12 cellular contexts compared by ENCODE assay signal in the genomic region with DNA sequence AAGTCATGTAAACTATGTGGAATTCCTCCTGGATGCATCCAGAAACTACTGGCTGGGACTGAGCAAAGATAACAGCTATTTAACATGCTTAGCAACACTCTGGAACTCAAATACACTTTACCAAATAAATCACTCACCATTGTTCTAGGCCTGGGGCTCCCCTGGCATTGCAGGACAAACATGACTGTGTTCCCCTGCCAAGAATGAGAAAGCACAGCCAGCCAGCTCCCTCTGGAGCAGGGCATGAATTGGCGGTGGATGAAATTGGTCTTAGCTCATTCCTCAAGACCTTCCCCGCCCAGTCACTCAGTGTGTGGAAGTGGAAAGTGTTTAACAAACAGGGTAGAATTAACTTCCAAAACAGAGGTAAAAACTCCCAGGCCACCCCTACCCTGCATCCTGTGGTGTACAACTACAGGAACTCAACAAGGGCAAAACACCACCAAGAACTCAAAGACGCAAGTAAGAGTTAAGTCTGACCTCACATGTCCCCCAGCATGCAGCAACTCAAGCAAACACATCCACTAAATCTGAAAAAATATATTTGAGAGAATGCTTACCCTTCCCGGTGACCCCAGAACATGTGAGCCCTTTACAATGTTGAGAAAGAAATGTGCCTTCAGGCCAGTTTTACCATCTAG. TPM values are rescaled to one million over a fixed set of nuclear protein-coding genes. Genes with fewer than 3 reads are reported as not detected.
A peak's percentile ranks its signal among the peaks of the same experiment; 100 is the strongest.
DNase-seq lines count a peak whose midpoint lies in the region; ATAC-seq and TF ChIP-seq lines count a peak whose summit lies in the region.
"Had no signal": no experiment of that assay in that cellular context is flagged by ENCODE, and none has a peak within 500 bp of the region (broad histone marks: within the 10 kb centered on the region; RNA-seq: fewer than 3 reads in every experiment).

No MANE protein-coding gene starts in this region.

- CTCF ChIA-PET in T-cell (lab: Charles Lee) = no interaction called here

- peaks cover 2 to 11% of the 10 kb centered on the region in 2 donors for H3K27me3 Mint-ChIP-seq in T-cell
- peaks cover 5 to 42% of the 10 kb centered on the region in 2 donors for H3K27me3 Mint-ChIP-seq in natural killer cell (ENCODE audit: low read depth in 2 of 2)
- H3K27me3 Mint-ChIP-seq: activated naive CD4-positive, alpha-beta T cell treated with anti-CD3 and anti-CD28 coated beads, Interleukin-2, amount 50 U/mL, for 24 hours had no signal

- peaks cover 0 to 4% of the 10 kb centered on the region in 2 donors for H3K9me3 Mint-ChIP-seq in activated naive CD4-positive, alpha-beta T cell treated with anti-CD3 and anti-CD28 coated beads, Interleukin-2, amount 50 U/mL, for 72 hours
- H3K9me3 Mint-ChIP-seq in T-cell (peaks cover 2 to 8% (median 4%) of the 10 kb centered on the region in 3 donors), natural killer cell (peaks cover 0 to 2% of the 10 kb centered on the region in 2 donors)

- peaks cover 0 to 7% of the 10 kb centered on the region in 2 donors for H3K36me3 Mint-ChIP-seq in activated naive CD4-positive, alpha-beta T cell treated with anti-CD3 and anti-CD28 coated beads, Interleukin-2, amount 50 U/mL, for 72 hours
- H3K36me3 Mint-ChIP-seq in T-cell (no peaks in the 10 kb centered on the region), natural killer cell (no peaks in the 10 kb centered on the region)

- no peak overlapping the region for H3K4me3 Mint-ChIP-seq in T-cell
- H3K4me3 Mint-ChIP-seq in natural killer cell = no peak overlapping the region
- H3K4me3 Mint-ChIP-seq: activated naive CD4-positive, alpha-beta T cell treated with anti-CD3 and anti-CD28 coated beads, Interleukin-2, amount 50 U/mL, for 24 hours; naive B cell had no signal

- WGBS in adipose tissue, 3 donors = 62 to 67% (median 66%) methylated on average over 4 of the region's 4 CpGs

- POLR2A ChIA-PET in T-cell (lab: Charles Lee) = no interaction called here

- H3K4me1 Mint-ChIP-seq in T-cell (no peaks in the 10 kb centered on the region), natural killer cell (no peaks in the 10 kb centered on the region)
- H3K4me1 Mint-ChIP-seq: activated naive CD4-positive, alpha-beta T cell treated with anti-CD3 and anti-CD28 coated beads, Interleukin-2, amount 50 U/mL, for 24 hours; naive B cell had no signal

- DNase-seq in COR-L47 (lab: John Stamatoyannopoulos, UW) (peak; percentile 66), foreskin fibroblast (peak; percentile 55 to 81), pons (ENCODE audit: low spot score) (peak; percentile 95), T-cell (no peak), natural killer cell (no peak), NCI-H2196 (lab: John Stamatoyannopoulos, UW; ENCODE audit: unreplicated experiment) (no peak)
- no peak for DNase-seq in activated naive CD4-positive, alpha-beta T cell treated with anti-CD3 and anti-CD28 coated beads, Interleukin-2, amount 50 U/mL, for 72 hours (ENCODE audit: low spot score in 2 of 2)
- DNase-seq: KG1, naive B cell, T-helper 2 cell had no signal

- intact Hi-C loops in natural killer cell (cut with micrococcal nuclease) = no loop called here

- no peak overlapping the region for H3K4me3 ChIP-seq in foreskin fibroblast (ENCODE audit: low read depth in 1 of 2, low read length in 2 of 2)

- no peak for TF ChIP-seq CTCF in foreskin fibroblast (IDR thresholded peaks at IDR 0.05; ENCODE audit: low read depth, low read length)
- TF ChIP-seq CTCF in natural killer cell (IDR thresholded peaks at IDR 0.05) = no peak

- no peak overlapping the region for H3K27ac Mint-ChIP-seq in activated naive CD4-positive, alpha-beta T cell treated with anti-CD3 and anti-CD28 coated beads, Interleukin-2, amount 50 U/mL, for 72 hours
- no peak overlapping the region for H3K27ac Mint-ChIP-seq in T-cell
- no peak overlapping the region for H3K27ac Mint-ChIP-seq in natural killer cell
- H3K27ac Mint-ChIP-seq: activated naive CD4-positive, alpha-beta T cell treated with anti-CD3 and anti-CD28 coated beads, Interleukin-2, amount 50 U/mL, for 24 hours; naive B cell had no signal

- no peak for ATAC-seq in activated naive CD4-positive, alpha-beta T cell treated with anti-CD3 and anti-CD28 coated beads, Interleukin-2, amount 50 U/mL, for 72 hours
- no peak for ATAC-seq in T-cell (replicated peaks in 1 of 4)
- ATAC-seq in natural killer cell = no peak

- peak overlapping the region; percentile 23 for H3K27ac ChIP-seq in adipose tissue (ENCODE audit: low read depth, low read length)

RNA-seq across cellular contexts. Expression of gene BDKRB2, which starts 58.4 kb away (rescaled TPM):
- polyA plus RNA-seq in adipose tissue = 10 to 100 TPM in 1 of 3 donors, 1 to 10 TPM in 2; 4.2 to 22.6 (median 9.4) TPM
- total RNA-seq in activated naive CD4-positive, alpha-beta T cell treated with anti-CD3 and anti-CD28 coated beads, Interleukin-2, amount 50 U/mL, for 72 hours = under 1 TPM in 1 of 2 donors, not detected in 1; 0.08 TPM
- total RNA-seq in T-cell (under 1 TPM in 2 of 5 donors, not detected in 3; 0.06 to 0.09 TPM), natural killer cell (not detected)

Comparison
In these comparisons a context has a peak if more than half of its experiments do, and no peak if none do; other contexts are left out.
1. DNase-seq: peak in COR-L47 (single experiment), foreskin fibroblast (2 of 2) and pons (single experiment); none in activated naive CD4-positive, alpha-beta T cell treated with anti-CD3 and anti-CD28 coated beads, Interleukin-2, amount 50 U/mL, for 72 hours (0 of 2), T-cell (0 of 34), natural killer cell (single experiment) and NCI-H2196 (single experiment).